9 cellular contexts compared by ENCODE assay signal in the genomic region with DNA sequence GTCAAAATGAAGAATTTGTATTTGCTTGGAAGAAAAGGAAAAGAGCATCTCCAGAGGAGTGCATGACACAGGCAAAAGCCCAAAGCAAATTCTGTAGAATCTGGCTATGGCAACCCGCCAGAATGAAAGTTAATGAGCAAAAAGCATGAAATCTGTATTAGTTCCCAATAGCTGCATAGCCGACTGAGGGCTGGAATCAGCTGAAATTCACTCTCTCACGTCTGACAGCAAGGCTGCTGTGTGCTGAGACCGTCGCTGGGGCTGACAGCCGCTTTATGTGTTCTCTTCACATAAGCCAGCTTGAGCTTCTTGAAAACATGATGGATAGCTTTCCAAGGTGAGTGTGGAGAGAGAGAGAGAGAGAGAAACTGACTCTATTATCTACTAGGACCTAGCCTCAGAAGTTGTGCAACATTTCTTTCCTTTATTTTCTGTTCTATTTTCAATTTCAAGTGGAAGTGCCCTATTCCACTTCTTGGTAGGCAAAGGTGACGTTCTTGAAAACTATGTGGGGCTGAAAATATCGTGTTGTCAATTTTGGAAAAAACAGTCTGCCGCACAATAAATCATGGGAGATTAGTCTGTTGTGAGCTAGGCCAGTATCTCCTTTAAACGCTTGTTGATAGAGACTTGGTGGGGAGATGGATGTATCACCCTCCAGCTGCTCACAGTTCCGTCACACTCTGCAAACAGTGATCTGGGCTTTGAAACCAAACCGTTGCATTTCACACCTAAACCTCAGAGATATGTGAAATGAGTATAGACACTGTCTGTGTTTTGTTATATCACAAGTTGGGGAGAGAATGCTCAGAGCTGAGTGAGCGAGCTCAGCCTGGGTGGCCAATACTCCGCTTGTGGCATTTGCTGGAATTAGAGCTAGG.
DNase-seq lines count a peak whose midpoint lies in the region; ATAC-seq, FAIRE-seq and TF ChIP-seq lines count a peak whose summit lies in the region.
"Had no signal": no experiment of that assay in that cellular context is flagged by ENCODE, and none has a peak within 500 bp of the region (broad histone marks: within the 10 kb centered on the region; RNA-seq: fewer than 3 reads in every experiment).

No MANE protein-coding gene starts in this region.

- H3K27me3 ChIP-seq in K562 (ENCODE audit: control insufficient read depth in 2 of 2, insufficient read depth in 2 of 2, low read length in 2 of 2) (peaks cover 3 to 7% of the 10 kb centered on the region in 2 experiments; a peak in 1 of 5 replicates), MG63 (no peaks in the 10 kb centered on the region)
- H3K27me3 ChIP-seq: body of pancreas had no signal

- H3K4me1 ChIP-seq in K562 (replicated peaks in 1 of 2; ENCODE audit: control insufficient read depth in 2 of 2, insufficient read depth in 2 of 2, low read length in 2 of 2) (no peaks in the 10 kb centered on the region), kidney (ENCODE audit: control insufficient read depth in 1 of 2, insufficient read depth in 1 of 2, low read depth in 1 of 2, low read length in 2 of 2) (peaks cover 0 to 7% of the 10 kb centered on the region in 2 donors)

- H3K9ac ChIP-seq in K562 (ENCODE audit: insufficient read depth in 1 of 2, low read depth in 2 of 2, low read length in 2 of 2) (no peak overlapping the region), kidney (ENCODE audit: low read length in 2 of 2) (no peak overlapping the region)

- no peak for TF ChIP-seq RAD21 in K562 (CRISPR knock-in tag; conservative IDR thresholded peaks at IDR 0.05 in 1 of 2, IDR thresholded peaks at IDR 0.05 in 1 of 2)

- TF ChIP-seq POLR2A in K562 (conservative IDR thresholded peaks at IDR 0.05) = no peak

- no peak for TF ChIP-seq EP300 in K562 (IDR thresholded peaks at IDR 0.05; ENCODE audit: low read length)

- H3K27ac ChIP-seq in K562 (ENCODE audit: extremely low read depth, low read depth, low read length) = no peak overlapping the region
- H3K27ac ChIP-seq in kidney (ENCODE audit: low read depth in 2 of 2, low read length in 2 of 2) = no peak overlapping the region
- H3K27ac ChIP-seq: body of pancreas had no signal

- TF ChIP-seq CTCF in GM13977 (IDR thresholded peaks at IDR 0.05; ENCODE audit: extremely low read depth, insufficient read depth, missing control alignments) (no peak), K562 (IDR thresholded peaks at IDR 0.05 in 2 of 3, conservative IDR thresholded peaks at IDR 0.05 in 1 of 3; ENCODE audit: insufficient read depth in 2 of 3, low read depth in 1 of 3, low read length in 3 of 3) (no peak), kidney (IDR thresholded peaks at IDR 0.05; ENCODE audit: borderline replicate concordance, extremely low read depth, insufficient read depth) (no peak)

- H4K20me1 ChIP-seq in K562 (replicated peaks; ENCODE audit: control insufficient read depth, insufficient read depth, low read length) = no peaks in the 10 kb centered on the region

- BruUV-seq in K562 (replicated peaks; lab: Mats Ljungman, UMichigan) = no TSS peak

- no peak overlapping the region; the same call in 1 of the 2 replicates for H3K4me2 ChIP-seq in K562 (ENCODE audit: insufficient read depth, low read length)

- intact Hi-C loops in K562 (cut with micrococcal nuclease) = no loop called here
- intact Hi-C loops in kidney (cut with DNase I) = no loop called here

- ATAC-seq in GM21423 (IDR thresholded peaks at IDR 0.05; ENCODE audit: unreplicated experiment) (peak; percentile 96), HG03571 (IDR thresholded peaks at IDR 0.05; ENCODE audit: unreplicated experiment) (peak; percentile 96), K562 (no peak)
- ATAC-seq: body of pancreas had no signal

- CTCF ChIA-PET in K562 (lab: Yijun Ruan, JAX; ENCODE audit: low intra/inter-chr PET ratio) = no interaction called here

- peak; percentile 64 for DNase-seq in GM13977 (ENCODE audit: low spot score)
- DNase-seq in K562 (ENCODE audit: extremely low read depth in 1 of 4, low spot score in 3 of 4) = peak in 1 of 4 experiments; percentile 2
- peak; percentile 16 for DNase-seq in stimulated activated CD8-positive, alpha-beta memory T cell treated with anti-CD3 and anti-CD28 coated beads, Interleukin-12 subunit alpha, Interleukin-12 subunit beta, amount 100 ng/mL, for 4 hours (ENCODE audit: low read depth)
- DNase-seq in A172 (ENCODE audit: low spot score) = no peak
- DNase-seq in MG63 = no peak
- no peak for DNase-seq in kidney

- H3K4me3 ChIP-seq in K562 (no peak overlapping the region), MG63 (no peak overlapping the region), kidney (ENCODE audit: low read length in 2 of 2) (peak overlapping the region in 1 of 2 donors; percentile 9)
- H3K4me3 ChIP-seq: body of pancreas had no signal

- FAIRE-seq in K562 (lab: Jason Lieb, UNC) (no peak), kidney (lab: Jason Lieb, UNC) (no peak)

- H2AFZ ChIP-seq in K562 (ENCODE audit: low read depth, low read length) = no peak overlapping the region

- in situ Hi-C loops in GM13977 (cut with MboI; ENCODE audit: low pct_unique_long_range_greater_than_20kb, low sequenced_read_pairs, unreplicated experiment) = no loop called here
- in situ Hi-C loops in K562 (cut with MboI) = no loop called here

- H3K9me3 ChIP-seq in K562 (replicated peaks; ENCODE audit: control insufficient read depth, insufficient read depth, low read depth, low read length) = no peaks in the 10 kb centered on the region
- no peaks in the 10 kb centered on the region for H3K9me3 ChIP-seq in MG63
- no peaks in the 10 kb centered on the region for H3K9me3 ChIP-seq in kidney (ENCODE audit: control insufficient read depth in 1 of 2, low read length in 2 of 2)
- H3K9me3 ChIP-seq: body of pancreas had no signal

- 13% methylated on average over 10 of the region's 14 CpGs for WGBS in K562 (ENCODE audit: insufficient coverage, low coverage, missing lambda C conversion rate)

- H3K36me3 ChIP-seq in K562 (ENCODE audit: control insufficient read depth, insufficient read depth, low read length) (no peaks in the 10 kb centered on the region), MG63 (no peaks in the 10 kb centered on the region), kidney (ENCODE audit: control insufficient read depth in 1 of 2, insufficient read depth in 2 of 2, low read length in 2 of 2) (no peaks in the 10 kb centered on the region)

- no peaks in the 10 kb centered on the region for H3K9me1 ChIP-seq in K562 (ENCODE audit: control insufficient read depth, insufficient read depth, low read length)

- POLR2A ChIA-PET in K562 (lab: Yijun Ruan, JAX) = no interaction called here

- H3K79me2 ChIP-seq in K562 (ENCODE audit: control insufficient read depth, insufficient read depth, low read length) = no peaks in the 10 kb centered on the region

TF ChIP-seq in K562, 482 proteins besides CTCF, POLR2A, EP300 and RAD21:
- TF ChIP-seq MEIS2 (IDR thresholded peaks at IDR 0.05; ENCODE audit: partially characterized antibody) (peak; percentile 34), NFXL1 (CRISPR knock-in tag; IDR thresholded peaks at IDR 0.05) (no peak), CEBPB (tag; IDR thresholded peaks at IDR 0.05) (peak; percentile 39)
- TF ChIP-seq, protein P1, sequence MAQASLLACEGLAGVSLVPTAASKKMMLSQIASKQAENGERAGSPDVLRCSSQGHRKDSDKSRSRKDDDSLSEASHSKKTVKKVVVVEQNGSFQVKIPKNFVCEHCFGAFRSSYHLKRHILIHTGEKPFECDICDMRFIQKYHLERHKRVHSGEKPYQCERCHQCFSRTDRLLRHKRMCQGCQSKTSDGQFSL (CRISPR knock-in tag; IDR thresholded peaks at IDR 0.05) = no peak
- TF ChIP-seq, protein P1 (tag; IDR thresholded peaks at IDR 0.05) = no peak

Comparison
In these comparisons a context has a peak if more than half of its experiments do, and no peak if none do; other contexts are left out.
1. DNase-seq: peak in GM13977 (single experiment) and stimulated activated CD8-positive, alpha-beta memory T cell treated with anti-CD3 and anti-CD28 coated beads, Interleukin-12 subunit alpha, Interleukin-12 subunit beta, amount 100 ng/mL, for 4 hours (single experiment); none in A172 (single experiment), MG63 (single experiment) and kidney (single experiment).